Comparison of ENCODE assay signal across 1 cellular context in the genomic region with DNA sequence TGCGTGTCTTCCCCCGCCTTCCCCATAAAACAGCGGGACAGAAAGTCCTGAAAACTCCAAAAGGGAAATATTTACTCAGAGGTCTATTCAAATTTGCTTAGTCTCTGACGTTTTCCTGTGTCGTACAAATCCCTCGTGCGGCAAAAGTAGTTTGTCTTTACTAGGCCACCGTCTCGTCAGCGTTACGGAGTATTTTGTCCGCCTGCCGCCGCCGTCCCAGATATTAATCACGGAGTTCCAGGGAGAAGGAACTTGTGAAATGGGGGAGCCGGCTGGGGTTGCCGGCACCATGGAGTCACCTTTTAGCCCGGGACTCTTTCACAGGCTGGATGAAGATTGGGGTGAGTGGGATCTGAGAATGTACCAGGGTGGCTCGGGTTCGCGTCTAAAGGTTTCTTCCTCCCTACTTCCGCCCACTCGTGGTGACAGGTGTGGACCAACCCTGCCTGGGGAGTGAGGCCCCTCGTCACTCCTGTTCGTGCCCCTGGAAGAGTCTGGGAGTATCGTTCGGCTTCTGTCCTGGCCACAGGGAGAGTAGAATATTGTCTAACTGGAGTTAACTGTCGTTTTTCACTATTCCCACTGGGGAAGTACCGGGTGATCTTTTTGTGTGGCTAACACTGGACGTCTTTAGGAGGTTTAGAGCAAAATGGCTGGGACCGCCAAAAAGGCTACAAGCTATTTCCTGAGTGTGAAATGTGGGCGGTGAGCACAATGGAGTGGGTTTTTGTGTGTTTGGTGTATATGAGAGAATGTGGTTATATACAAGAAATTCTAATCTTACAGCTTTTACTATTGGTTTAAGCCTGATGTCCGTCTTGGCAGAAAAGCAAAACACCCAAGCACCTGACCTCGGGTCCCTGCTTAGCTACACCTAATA.
TF ChIP-seq lines count a peak whose summit lies in the region.

A gene with protein sequence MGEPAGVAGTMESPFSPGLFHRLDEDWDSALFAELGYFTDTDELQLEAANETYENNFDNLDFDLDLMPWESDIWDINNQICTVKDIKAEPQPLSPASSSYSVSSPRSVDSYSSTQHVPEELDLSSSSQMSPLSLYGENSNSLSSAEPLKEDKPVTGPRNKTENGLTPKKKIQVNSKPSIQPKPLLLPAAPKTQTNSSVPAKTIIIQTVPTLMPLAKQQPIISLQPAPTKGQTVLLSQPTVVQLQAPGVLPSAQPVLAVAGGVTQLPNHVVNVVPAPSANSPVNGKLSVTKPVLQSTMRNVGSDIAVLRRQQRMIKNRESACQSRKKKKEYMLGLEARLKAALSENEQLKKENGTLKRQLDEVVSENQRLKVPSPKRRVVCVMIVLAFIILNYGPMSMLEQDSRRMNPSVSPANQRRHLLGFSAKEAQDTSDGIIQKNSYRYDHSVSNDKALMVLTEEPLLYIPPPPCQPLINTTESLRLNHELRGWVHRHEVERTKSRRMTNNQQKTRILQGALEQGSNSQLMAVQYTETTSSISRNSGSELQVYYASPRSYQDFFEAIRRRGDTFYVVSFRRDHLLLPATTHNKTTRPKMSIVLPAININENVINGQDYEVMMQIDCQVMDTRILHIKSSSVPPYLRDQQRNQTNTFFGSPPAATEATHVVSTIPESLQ (plus strand): TSS at position 219 of the 880 bp plus-strand sequence. CDS start 41 bp downstream, at position 260.

TF ChIP-seq in K562, 482 proteins besides CTCF, POLR2A, EP300 and RAD21 (continued from another document and continues in another):
- TF ChIP-seq, protein P1, sequence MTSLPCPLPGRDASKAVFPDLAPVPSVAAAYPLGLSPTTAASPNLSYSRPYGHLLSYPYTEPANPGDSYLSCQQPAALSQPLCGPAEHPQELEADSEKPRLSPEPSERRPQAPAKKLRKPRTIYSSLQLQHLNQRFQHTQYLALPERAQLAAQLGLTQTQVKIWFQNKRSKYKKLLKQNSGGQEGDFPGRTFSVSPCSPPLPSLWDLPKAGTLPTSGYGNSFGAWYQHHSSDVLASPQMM (CRISPR knock-in tag; IDR thresholded peaks at IDR 0.05), result no peak
- TF ChIP-seq SETDB1 (IDR thresholded peaks at IDR 0.05; ENCODE audit: low read length), result no peak
- peak; percentile 55 for TF ChIP-seq POLR2B (IDR thresholded peaks at IDR 0.05; ENCODE audit: low read depth, partially characterized antibody)
- peak; percentile 92 for TF ChIP-seq HDAC2 (IDR thresholded peaks at IDR 0.05)
- TF ChIP-seq ZNF445 (CRISPR knock-in tag; IDR thresholded peaks at IDR 0.05; ENCODE audit: low read depth), result no peak
- TF ChIP-seq, protein P2, sequence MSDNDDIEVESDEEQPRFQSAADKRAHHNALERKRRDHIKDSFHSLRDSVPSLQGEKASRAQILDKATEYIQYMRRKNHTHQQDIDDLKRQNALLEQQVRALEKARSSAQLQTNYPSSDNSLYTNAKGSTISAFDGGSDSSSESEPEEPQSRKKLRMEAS (CRISPR knock-in tag; IDR thresholded peaks at IDR 0.05), result peak; percentile 76
- TF ChIP-seq NBN (IDR thresholded peaks at IDR 0.05; ENCODE audit: low read depth), result peak; percentile 87
- no peak for TF ChIP-seq GTF2F1 (IDR thresholded peaks at IDR 0.05; ENCODE audit: low read depth, low read length)
- no peak for TF ChIP-seq NFXL1 (CRISPR knock-in tag; IDR thresholded peaks at IDR 0.05)
- peak; percentile 87 for TF ChIP-seq DIDO1 (tag; IDR thresholded peaks at IDR 0.05; ENCODE audit: low read depth)
- TF ChIP-seq PML (IDR thresholded peaks at IDR 0.05; ENCODE audit: low read length), result peak; percentile 71; the same call in 1 of the 2 replicates
- no peak for TF ChIP-seq SNIP1 (IDR thresholded peaks at IDR 0.05; ENCODE audit: low read depth)
- peak; percentile 94 for TF ChIP-seq GATA2 (CRISPR knock-in tag; IDR thresholded peaks at IDR 0.05)
- TF ChIP-seq ZNF561 (CRISPR knock-in tag; conservative IDR thresholded peaks at IDR 0.05), result no peak
- no peak for TF ChIP-seq ZBTB17 (CRISPR knock-in tag; IDR thresholded peaks at IDR 0.05)
- 0 out of 2 replicates have a peak, but pooled peaks have one; percentile 8 for TF ChIP-seq ZNF212 (CRISPR knock-in tag; IDR thresholded peaks at IDR 0.05)
- TF ChIP-seq SUPT5H (IDR thresholded peaks at IDR 0.05), result peak; percentile 82
- peak; percentile 81 for TF ChIP-seq RNF2 (IDR thresholded peaks at IDR 0.05)
- TF ChIP-seq CEBPG (CRISPR knock-in tag; IDR thresholded peaks at IDR 0.05), result no peak
- 0 out of 4 replicates have a peak, but pooled peaks of 1 of the 2 experiments have one; percentile 48 for TF ChIP-seq CEBPG (tag; conservative IDR thresholded peaks at IDR 0.05 in 1 of 2, IDR thresholded peaks at IDR 0.05 in 1 of 2)
- TF ChIP-seq, protein P3, sequence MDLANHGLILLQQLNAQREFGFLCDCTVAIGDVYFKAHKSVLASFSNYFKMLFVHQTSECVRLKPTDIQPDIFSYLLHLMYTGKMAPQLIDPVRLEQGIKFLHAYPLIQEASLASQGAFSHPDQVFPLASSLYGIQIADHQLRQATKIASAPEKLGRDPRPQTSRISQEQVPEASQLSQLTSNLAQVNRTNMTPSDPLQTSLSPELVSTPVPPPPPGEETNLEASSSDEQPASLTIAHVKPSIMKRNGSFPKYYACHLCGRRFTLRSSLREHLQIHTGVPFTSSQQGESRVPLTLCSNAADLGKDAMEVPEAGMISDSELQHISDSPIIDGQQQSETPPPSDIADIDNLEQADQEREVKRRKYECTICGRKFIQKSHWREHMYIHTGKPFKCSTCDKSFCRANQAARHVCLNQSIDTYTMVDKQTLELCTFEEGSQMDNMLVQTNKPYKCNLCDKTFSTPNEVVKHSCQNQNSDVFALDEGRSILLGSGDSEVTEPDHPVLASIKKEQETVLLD (IDR thresholded peaks at IDR 0.05), result peak; percentile 92
- peak; percentile 96 for TF ChIP-seq NEUROD1 (IDR thresholded peaks at IDR 0.05; ENCODE audit: borderline replicate concordance, low read depth, low read length, partially characterized antibody)
- no peak for TF ChIP-seq NR2C2 (CRISPR knock-in tag; IDR thresholded peaks at IDR 0.05)
- no peak for TF ChIP-seq NR2C2 (tag; IDR thresholded peaks at IDR 0.05)
- TF ChIP-seq NFIC (IDR thresholded peaks at IDR 0.05), result peak; percentile 42
- TF ChIP-seq, protein P4, sequence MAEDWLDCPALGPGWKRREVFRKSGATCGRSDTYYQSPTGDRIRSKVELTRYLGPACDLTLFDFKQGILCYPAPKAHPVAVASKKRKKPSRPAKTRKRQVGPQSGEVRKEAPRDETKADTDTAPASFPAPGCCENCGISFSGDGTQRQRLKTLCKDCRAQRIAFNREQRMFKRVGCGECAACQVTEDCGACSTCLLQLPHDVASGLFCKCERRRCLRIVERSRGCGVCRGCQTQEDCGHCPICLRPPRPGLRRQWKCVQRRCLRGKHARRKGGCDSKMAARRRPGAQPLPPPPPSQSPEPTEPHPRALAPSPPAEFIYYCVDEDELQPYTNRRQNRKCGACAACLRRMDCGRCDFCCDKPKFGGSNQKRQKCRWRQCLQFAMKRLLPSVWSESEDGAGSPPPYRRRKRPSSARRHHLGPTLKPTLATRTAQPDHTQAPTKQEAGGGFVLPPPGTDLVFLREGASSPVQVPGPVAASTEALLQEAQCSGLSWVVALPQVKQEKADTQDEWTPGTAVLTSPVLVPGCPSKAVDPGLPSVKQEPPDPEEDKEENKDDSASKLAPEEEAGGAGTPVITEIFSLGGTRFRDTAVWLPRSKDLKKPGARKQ (CRISPR knock-in tag; IDR thresholded peaks at IDR 0.05), result no peak
- TF ChIP-seq, protein P5, sequence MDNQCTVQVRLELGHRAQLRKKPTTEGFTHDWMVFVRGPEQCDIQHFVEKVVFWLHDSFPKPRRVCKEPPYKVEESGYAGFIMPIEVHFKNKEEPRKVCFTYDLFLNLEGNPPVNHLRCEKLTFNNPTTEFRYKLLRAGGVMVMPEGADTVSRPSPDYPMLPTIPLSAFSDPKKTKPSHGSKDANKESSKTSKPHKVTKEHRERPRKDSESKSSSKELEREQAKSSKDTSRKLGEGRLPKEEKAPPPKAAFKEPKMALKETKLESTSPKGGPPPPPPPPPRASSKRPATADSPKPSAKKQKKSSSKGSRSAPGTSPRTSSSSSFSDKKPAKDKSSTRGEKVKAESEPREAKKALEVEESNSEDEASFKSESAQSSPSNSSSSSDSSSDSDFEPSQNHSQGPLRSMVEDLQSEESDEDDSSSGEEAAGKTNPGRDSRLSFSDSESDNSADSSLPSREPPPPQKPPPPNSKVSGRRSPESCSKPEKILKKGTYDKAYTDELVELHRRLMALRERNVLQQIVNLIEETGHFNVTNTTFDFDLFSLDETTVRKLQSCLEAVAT (IDR thresholded peaks at IDR 0.05), result peak in 1 of 2 experiments; percentile 51; a peak in 1 of 4 replicates
- peak; percentile 46 to 92; a peak in 3 of 4 replicates for TF ChIP-seq HDAC1 (IDR thresholded peaks at IDR 0.05)
- TF ChIP-seq POLR2AphosphoS5 (IDR thresholded peaks at IDR 0.05; ENCODE audit: control insufficient read depth, insufficient read depth, low read depth, low read length), result peak; percentile 76
- no peak for TF ChIP-seq ZNF124 (CRISPR knock-in tag; IDR thresholded peaks at IDR 0.05)
- TF ChIP-seq SMARCE1 (IDR thresholded peaks at IDR 0.05), result peak; percentile 53; the same call in 1 of the 2 replicates
- peak; percentile 91 for TF ChIP-seq GATAD2A (IDR thresholded peaks at IDR 0.05)
- peak; percentile 48 for TF ChIP-seq TAF7 (tag; IDR thresholded peaks at IDR 0.05)
- TF ChIP-seq NFATC3 (IDR thresholded peaks at IDR 0.05), result no peak
- TF ChIP-seq RCOR1 (IDR thresholded peaks at IDR 0.05; ENCODE audit: borderline replicate concordance in 1 of 2, low read depth in 2 of 2, low read length in 2 of 2), result peak in 1 of 2 experiments; percentile 53; a peak in 2 of 4 replicates
- no peak for TF ChIP-seq SPI1 (IDR thresholded peaks at IDR 0.05; ENCODE audit: borderline replicate concordance, low read depth, low read length)
- peak; percentile 69 for TF ChIP-seq POLR2H (tag; IDR thresholded peaks at IDR 0.05; ENCODE audit: low read depth)
- TF ChIP-seq ELF2 (CRISPR knock-in tag; IDR thresholded peaks at IDR 0.05), result 0 out of 2 replicates have a peak, but pooled peaks have one; percentile 25
- no peak for TF ChIP-seq POLR3G (IDR thresholded peaks at IDR 0.05; ENCODE audit: extremely low read depth, insufficient read length, insufficient replicate concordance)
- no peak for TF ChIP-seq PPARD (CRISPR knock-in tag; IDR thresholded peaks at IDR 0.05)
- peak; percentile 76 for TF ChIP-seq HCFC1 (IDR thresholded peaks at IDR 0.05; ENCODE audit: low read depth, low read length)
- no peak for TF ChIP-seq NR2C1 (IDR thresholded peaks at IDR 0.05)
- no peak; the same call in 1 of the 2 replicates for TF ChIP-seq NR2C1 (tag; IDR thresholded peaks at IDR 0.05)
- TF ChIP-seq ATF7 (IDR thresholded peaks at IDR 0.05), result peak; percentile 94
- TF ChIP-seq ZNF431 (CRISPR knock-in tag; IDR thresholded peaks at IDR 0.05), result 0 out of 2 replicates have a peak, but pooled peaks have one; percentile 32
- peak in 1 of 2 experiments; percentile 62; a peak in 1 of 4 replicates for TF ChIP-seq TBL1XR1 (IDR thresholded peaks at IDR 0.05; ENCODE audit: low read length in 2 of 2)
- peak; percentile 78; the same call in 1 of the 2 replicates for TF ChIP-seq PHF8 (IDR thresholded peaks at IDR 0.05; ENCODE audit: borderline replicate concordance, low read length)
- 0 out of 2 replicates have a peak, but pooled peaks have one; percentile 30 for TF ChIP-seq FOXK1 (CRISPR knock-in tag; IDR thresholded peaks at IDR 0.05; ENCODE audit: borderline replicate concordance)
- TF ChIP-seq GABPB1 (CRISPR knock-in tag; IDR thresholded peaks at IDR 0.05), result peak; percentile 84
- peak; percentile 100 for TF ChIP-seq MTA3 (IDR thresholded peaks at IDR 0.05; ENCODE audit: borderline replicate concordance)
- TF ChIP-seq, protein P6, sequence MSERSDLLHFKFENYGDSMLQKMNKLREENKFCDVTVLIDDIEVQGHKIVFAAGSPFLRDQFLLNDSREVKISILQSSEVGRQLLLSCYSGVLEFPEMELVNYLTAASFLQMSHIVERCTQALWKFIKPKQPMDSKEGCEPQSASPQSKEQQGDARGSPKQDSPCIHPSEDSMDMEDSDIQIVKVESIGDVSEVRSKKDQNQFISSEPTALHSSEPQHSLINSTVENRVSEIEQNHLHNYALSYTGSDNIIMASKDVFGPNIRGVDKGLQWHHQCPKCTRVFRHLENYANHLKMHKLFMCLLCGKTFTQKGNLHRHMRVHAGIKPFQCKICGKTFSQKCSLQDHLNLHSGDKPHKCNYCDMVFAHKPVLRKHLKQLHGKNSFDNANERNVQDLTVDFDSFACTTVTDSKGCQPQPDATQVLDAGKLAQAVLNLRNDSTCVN (CRISPR knock-in tag; IDR thresholded peaks at IDR 0.05), result no peak
- TF ChIP-seq BRD9 (IDR thresholded peaks at IDR 0.05; ENCODE audit: low read depth, partially characterized antibody), result peak; percentile 67
- no peak for TF ChIP-seq ZNF778 (CRISPR knock-in tag; IDR thresholded peaks at IDR 0.05)
- TF ChIP-seq TSC22D4 (tag; IDR thresholded peaks at IDR 0.05), result no peak
- TF ChIP-seq POU5F1 (IDR thresholded peaks at IDR 0.05; ENCODE audit: borderline replicate concordance, low read depth, low read length, partially characterized antibody), result peak; percentile 100
- TF ChIP-seq XRCC5 (IDR thresholded peaks at IDR 0.05; ENCODE audit: low read depth, low read length), result peak; percentile 95
- TF ChIP-seq ZNF175 (CRISPR knock-in tag; IDR thresholded peaks at IDR 0.05; ENCODE audit: low read depth), result 0 out of 2 replicates have a peak, but pooled peaks have one; percentile 45
- no peak for TF ChIP-seq ZNF133 (CRISPR knock-in tag; IDR thresholded peaks at IDR 0.05)
- TF ChIP-seq ETS2 (tag; IDR thresholded peaks at IDR 0.05; ENCODE audit: borderline replicate concordance, poor library complexity, severe bottlenecking), result no peak
- TF ChIP-seq, protein P7, sequence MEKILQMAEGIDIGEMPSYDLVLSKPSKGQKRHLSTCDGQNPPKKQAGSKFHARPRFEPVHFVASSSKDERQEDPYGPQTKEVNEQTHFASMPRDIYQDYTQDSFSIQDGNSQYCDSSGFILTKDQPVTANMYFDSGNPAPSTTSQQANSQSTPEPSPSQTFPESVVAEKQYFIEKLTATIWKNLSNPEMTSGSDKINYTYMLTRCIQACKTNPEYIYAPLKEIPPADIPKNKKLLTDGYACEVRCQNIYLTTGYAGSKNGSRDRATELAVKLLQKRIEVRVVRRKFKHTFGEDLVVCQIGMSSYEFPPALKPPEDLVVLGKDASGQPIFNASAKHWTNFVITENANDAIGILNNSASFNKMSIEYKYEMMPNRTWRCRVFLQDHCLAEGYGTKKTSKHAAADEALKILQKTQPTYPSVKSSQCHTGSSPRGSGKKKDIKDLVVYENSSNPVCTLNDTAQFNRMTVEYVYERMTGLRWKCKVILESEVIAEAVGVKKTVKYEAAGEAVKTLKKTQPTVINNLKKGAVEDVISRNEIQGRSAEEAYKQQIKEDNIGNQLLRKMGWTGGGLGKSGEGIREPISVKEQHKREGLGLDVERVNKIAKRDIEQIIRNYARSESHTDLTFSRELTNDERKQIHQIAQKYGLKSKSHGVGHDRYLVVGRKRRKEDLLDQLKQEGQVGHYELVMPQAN (IDR thresholded peaks at IDR 0.05; ENCODE audit: borderline replicate concordance), result peak; percentile 80; the same call in 1 of the 2 replicates
- peak; percentile 99 for TF ChIP-seq ZBTB8A (IDR thresholded peaks at IDR 0.05; ENCODE audit: partially characterized antibody)
